Comparison of ENCODE assay signal across 8 cellular contexts in the genomic region with DNA sequence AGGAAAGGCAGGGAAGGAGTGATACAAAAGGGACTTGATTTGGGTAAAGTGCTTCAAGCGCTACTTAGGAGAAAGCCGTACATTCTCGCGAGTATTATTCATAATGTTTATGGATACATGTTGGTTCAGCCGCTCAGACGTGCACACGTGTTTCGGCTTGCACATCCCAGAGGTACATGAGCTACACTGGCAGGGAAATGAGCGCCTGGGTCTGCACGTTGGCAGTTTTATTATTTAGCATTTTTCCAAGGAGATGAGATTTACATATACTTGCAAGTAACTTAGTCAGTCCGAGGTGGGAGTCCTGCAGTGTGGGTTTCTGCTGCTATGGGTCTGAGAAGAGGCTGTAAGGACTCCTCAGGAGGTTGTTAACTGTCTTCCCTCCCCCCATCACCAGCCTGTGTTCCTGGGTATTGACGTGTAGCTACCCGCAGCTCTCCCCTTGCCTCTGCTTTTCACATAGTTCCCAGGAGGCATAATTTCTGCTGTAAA. TPM values are rescaled to one million over a fixed set of nuclear protein-coding genes. Genes with fewer than 3 reads are reported as not detected.
DNase-seq lines count a peak whose midpoint lies in the region; ATAC-seq lines count a peak whose summit lies in the region.

No MANE protein-coding gene starts in this region.

- intact Hi-C loops in activated T-helper 1 cell treated with anti-CD3 and anti-CD28 coated beads, Interleukin-12 subunit alpha, Interleukin-12 subunit beta, Interleukin-2, Interleukin-4 antibody, amounts not matched to agents 30 ng/mL and 10 ng/mL and 1 ng/mL, durations not matched to agents 14 hours and 24 hours and 36 hours (cut with micrococcal nuclease), result loop anchor here (1.0 to 10.0 kb wide), 4 partner anchors 34 to 1228 kb away; a partner anchor contains a TSS

- POLR2A ChIA-PET in CD8-positive, alpha-beta memory T cell (lab: Charles Lee), result interaction anchor here (0.7 to 3.3 kb wide), 14 partner anchors 9 to 153 kb away, joined by 3 to 29 read pairs (median 5); no protein-coding TSS in a partner anchor

- peak overlapping the region in 6 of 7 donors; percentile 98 to 100 (median 98) for H3K4me3 Mint-ChIP-seq in CD8-positive, alpha-beta memory T cell
- peak overlapping the region; percentile 70 to 90 (median 86) for H3K4me3 Mint-ChIP-seq in IgD-negative memory B cell
- peak overlapping the region; percentile 93 for H3K4me3 Mint-ChIP-seq in activated T-helper 1 cell treated with anti-CD3 and anti-CD28 coated beads, Interleukin-12 subunit alpha, Interleukin-12 subunit beta, Interleukin-2, Interleukin-4 antibody, amounts not matched to agents 30 ng/mL and 10 ng/mL and 1 ng/mL, durations not matched to agents 14 hours and 24 hours and 36 hours

- ATAC-seq in GM21447 (IDR thresholded peaks at IDR 0.05; ENCODE audit: unreplicated experiment) (no peak), left lobe of liver (no peak)

- CTCF ChIA-PET in CD8-positive, alpha-beta memory T cell (lab: Charles Lee), result interaction anchor here (0.9 to 4.7 kb wide), 18 partner anchors 9 to 129 kb away, joined by 3 to 31 read pairs (median 6); no protein-coding TSS in a partner anchor

- no peaks in the 10 kb centered on the region for H3K27me3 Mint-ChIP-seq in CD8-positive, alpha-beta memory T cell
- peaks cover 14% of the 10 kb centered on the region for H3K27me3 Mint-ChIP-seq in IgD-negative memory B cell
- H3K27me3 Mint-ChIP-seq in activated T-helper 1 cell treated with anti-CD3 and anti-CD28 coated beads, Interleukin-12 subunit alpha, Interleukin-12 subunit beta, Interleukin-2, Interleukin-4 antibody, amounts not matched to agents 30 ng/mL and 10 ng/mL and 1 ng/mL, durations not matched to agents 14 hours and 24 hours and 36 hours (ENCODE audit: insufficient read depth), result no peaks in the 10 kb centered on the region

- no peaks in the 10 kb centered on the region for H3K9me3 ChIP-seq in CD8-positive, alpha-beta memory T cell (ENCODE audit: low read length)
- no peaks in the 10 kb centered on the region for H3K9me3 ChIP-seq in iPS-15b (ENCODE audit: control insufficient read depth, insufficient read depth, low read length)

- peak overlapping the region; percentile 26 for H3K9ac ChIP-seq in iPS-15b (ENCODE audit: low read depth, low read length)

- H3K9me3 Mint-ChIP-seq in CD8-positive, alpha-beta memory T cell, result no peaks in the 10 kb centered on the region
- H3K9me3 Mint-ChIP-seq in IgD-negative memory B cell, result peaks cover 0 to 3% (median 0%) of the 10 kb centered on the region in 3 donors
- H3K9me3 Mint-ChIP-seq in activated T-helper 1 cell treated with anti-CD3 and anti-CD28 coated beads, Interleukin-12 subunit alpha, Interleukin-12 subunit beta, Interleukin-2, Interleukin-4 antibody, amounts not matched to agents 30 ng/mL and 10 ng/mL and 1 ng/mL, durations not matched to agents 14 hours and 24 hours and 36 hours, result peaks cover 4% of the 10 kb centered on the region

- H3K36me3 Mint-ChIP-seq in CD8-positive, alpha-beta memory T cell, result peaks cover 20 to 55% (median 38%) of the 10 kb centered on the region in 3 donors
- H3K36me3 Mint-ChIP-seq in IgD-negative memory B cell, result no peaks in the 10 kb centered on the region
- H3K36me3 Mint-ChIP-seq in activated T-helper 1 cell treated with anti-CD3 and anti-CD28 coated beads, Interleukin-12 subunit alpha, Interleukin-12 subunit beta, Interleukin-2, Interleukin-4 antibody, amounts not matched to agents 30 ng/mL and 10 ng/mL and 1 ng/mL, durations not matched to agents 14 hours and 24 hours and 36 hours (ENCODE audit: low read depth), result peaks cover 38% of the 10 kb centered on the region

- H3K4me1 ChIP-seq in CD8-positive, alpha-beta memory T cell (ENCODE audit: insufficient read depth, low read length), result peaks cover 33% of the 10 kb centered on the region
- H3K4me1 ChIP-seq in iPS-15b (ENCODE audit: control insufficient read depth, insufficient read depth, low read length), result peaks cover 10% of the 10 kb centered on the region

- no peaks in the 10 kb centered on the region for H3K36me3 ChIP-seq in CD8-positive, alpha-beta memory T cell (ENCODE audit: insufficient read depth, low read length)
- no peaks in the 10 kb centered on the region for H3K36me3 ChIP-seq in iPS-15b (ENCODE audit: control insufficient read depth, insufficient read depth, low read length)

- peaks cover 31 to 40% (median 37%) of the 10 kb centered on the region in 3 donors for H3K4me1 Mint-ChIP-seq in CD8-positive, alpha-beta memory T cell
- peaks cover 0 to 9% (median 9%) of the 10 kb centered on the region in 3 donors for H3K4me1 Mint-ChIP-seq in IgD-negative memory B cell
- peaks cover 45% of the 10 kb centered on the region for H3K4me1 Mint-ChIP-seq in activated T-helper 1 cell treated with anti-CD3 and anti-CD28 coated beads, Interleukin-12 subunit alpha, Interleukin-12 subunit beta, Interleukin-2, Interleukin-4 antibody, amounts not matched to agents 30 ng/mL and 10 ng/mL and 1 ng/mL, durations not matched to agents 14 hours and 24 hours and 36 hours (ENCODE audit: low read depth)

- DNase-seq in CD8-positive, alpha-beta memory T cell, result peak in 3 of 5 donors; percentile 60 to 77 (median 67)
- no peak for DNase-seq in activated T-helper 1 cell treated with anti-CD3 and anti-CD28 coated beads, Interleukin-12 subunit alpha, Interleukin-12 subunit beta, Interleukin-2, Interleukin-4 antibody, amounts not matched to agents 30 ng/mL and 10 ng/mL and 1 ng/mL, durations not matched to agents 14 hours and 24 hours and 36 hours (ENCODE audit: low spot score)
- peak; percentile 28 to 73 (median 48) for DNase-seq in stimulated activated naive CD4-positive, alpha-beta T cell (lab: John Stamatoyannopoulos, UW)
- DNase-seq in mucosa of gallbladder (ENCODE audit: low spot score), result no peak
- DNase-seq in left lobe of liver (ENCODE audit: low spot score), result no peak

- H3K27me3 ChIP-seq in CD8-positive, alpha-beta memory T cell (ENCODE audit: insufficient read depth, low read length, poor library complexity, severe bottlenecking), result no peaks in the 10 kb centered on the region
- H3K27me3 ChIP-seq in iPS-15b (ENCODE audit: control insufficient read depth, insufficient read depth, low read length), result peaks cover 37% of the 10 kb centered on the region

- H3K4me3 ChIP-seq in CD8-positive, alpha-beta memory T cell (ENCODE audit: low read length), result peak overlapping the region; percentile 76
- H3K4me3 ChIP-seq in iPS-15b (ENCODE audit: low read depth, low read length), result peak overlapping the region; percentile 72

- peak overlapping the region; percentile 75 for H3K27ac ChIP-seq in CD8-positive, alpha-beta memory T cell (ENCODE audit: low read depth, low read length)

- peak overlapping the region in 7 of 8 donors; percentile 91 to 100 (median 95) for H3K27ac Mint-ChIP-seq in CD8-positive, alpha-beta memory T cell
- H3K27ac Mint-ChIP-seq in IgD-negative memory B cell, result peak overlapping the region in 1 of 3 donors; percentile 47
- peak overlapping the region; percentile 95 for H3K27ac Mint-ChIP-seq in activated T-helper 1 cell treated with anti-CD3 and anti-CD28 coated beads, Interleukin-12 subunit alpha, Interleukin-12 subunit beta, Interleukin-2, Interleukin-4 antibody, amounts not matched to agents 30 ng/mL and 10 ng/mL and 1 ng/mL, durations not matched to agents 14 hours and 24 hours and 36 hours

RNA-seq across cellular contexts. Expression of a gene that starts 1.5 kb away (rescaled TPM):
- total RNA-seq in CD8-positive, alpha-beta memory T cell, result 100 to 1,000 TPM; 165 to 166 TPM
- 369 TPM for polyA plus RNA-seq in CD8-positive, alpha-beta memory T cell
- polyA plus RNA-seq in IgD-negative memory B cell, result 9.6 TPM
- total RNA-seq in activated T-helper 1 cell treated with anti-CD3 and anti-CD28 coated beads, Interleukin-12 subunit alpha, Interleukin-12 subunit beta, Interleukin-2, Interleukin-4 antibody, amounts not matched to agents 30 ng/mL and 10 ng/mL and 1 ng/mL, durations not matched to agents 14 hours and 24 hours and 36 hours, result 145 and 151 TPM in 2 replicates
- total RNA-seq in mucosa of gallbladder, result 28.5 TPM
- total RNA-seq in left lobe of liver, result 6.4 TPM

RNA-seq across cellular contexts. Expression of a gene that starts 41.7 kb away (rescaled TPM):
- 1 to 10 TPM; 1.7 to 1.9 TPM for total RNA-seq in CD8-positive, alpha-beta memory T cell
- polyA plus RNA-seq in CD8-positive, alpha-beta memory T cell, result 6.5 TPM
- polyA plus RNA-seq in IgD-negative memory B cell, result 0.33 TPM
- 0.26 and 0.56 TPM in 2 replicates for total RNA-seq in activated T-helper 1 cell treated with anti-CD3 and anti-CD28 coated beads, Interleukin-12 subunit alpha, Interleukin-12 subunit beta, Interleukin-2, Interleukin-4 antibody, amounts not matched to agents 30 ng/mL and 10 ng/mL and 1 ng/mL, durations not matched to agents 14 hours and 24 hours and 36 hours
- total RNA-seq in mucosa of gallbladder (97.8 TPM), left lobe of liver (10.5 TPM)

Comparison
In these comparisons a context has a peak if more than half of its experiments do, and no peak if none do; other contexts are left out.
1. DNase-seq: peak in CD8-positive, alpha-beta memory T cell (3 of 5) and stimulated activated naive CD4-positive, alpha-beta T cell (6 of 6); none in activated T-helper 1 cell treated with anti-CD3 and anti-CD28 coated beads, Interleukin-12 subunit alpha, Interleukin-12 subunit beta, Interleukin-2, Interleukin-4 antibody, amounts not matched to agents 30 ng/mL and 10 ng/mL and 1 ng/mL, durations not matched to agents 14 hours and 24 hours and 36 hours (single experiment), mucosa of gallbladder (single experiment) and left lobe of liver (single experiment).
2. Peak in every context shown above with its lines, with median percentiles within 50 percentile points of each other: H3K4me3 Mint-ChIP-seq.